In genomic region chr12:32546272-32546671, GRCh38 we compare ENCODE assay signal across 1 cellular context.
TF ChIP-seq lines count a peak whose summit lies in the region.

No MANE protein-coding gene starts in this region.

TF ChIP-seq in WTC11, 78 proteins besides CTCF, POLR2A, EP300 and RAD21 (continued from another document):
- TF ChIP-seq PREB (CRISPR knock-in tag; IDR thresholded peaks at IDR 0.05; ENCODE audit: borderline replicate concordance) (no peak), USF1 (CRISPR knock-in tag; IDR thresholded peaks at IDR 0.05) (no peak), ZBTB21 (CRISPR knock-in tag; IDR thresholded peaks at IDR 0.05; ENCODE audit: borderline replicate concordance) (no peak), ETV6 (CRISPR knock-in tag; IDR thresholded peaks at IDR 0.05) (no peak), FOXJ3 (CRISPR knock-in tag; IDR thresholded peaks at IDR 0.05; ENCODE audit: borderline replicate concordance) (no peak), ATF6 (CRISPR knock-in tag; IDR thresholded peaks at IDR 0.05) (no peak), FOXK1 (CRISPR knock-in tag; IDR thresholded peaks at IDR 0.05) (no peak), USF2 (CRISPR knock-in tag; IDR thresholded peaks at IDR 0.05) (no peak), ZNF219 (CRISPR knock-in tag; IDR thresholded peaks at IDR 0.05; ENCODE audit: borderline replicate concordance) (no peak), ZNF121 (CRISPR knock-in tag; IDR thresholded peaks at IDR 0.05) (no peak), ZNF281 (CRISPR knock-in tag; IDR thresholded peaks at IDR 0.05) (no peak), ZNF512 (CRISPR knock-in tag; IDR thresholded peaks at IDR 0.05; ENCODE audit: borderline replicate concordance) (no peak), ZNF396 (CRISPR knock-in tag; IDR thresholded peaks at IDR 0.05; ENCODE audit: borderline replicate concordance) (no peak), CREB1 (CRISPR knock-in tag; IDR thresholded peaks at IDR 0.05) (no peak), RORB (CRISPR knock-in tag; IDR thresholded peaks at IDR 0.05) (no peak)
